Comparison of ENCODE assay signal across 1 cellular context in the genomic region with DNA sequence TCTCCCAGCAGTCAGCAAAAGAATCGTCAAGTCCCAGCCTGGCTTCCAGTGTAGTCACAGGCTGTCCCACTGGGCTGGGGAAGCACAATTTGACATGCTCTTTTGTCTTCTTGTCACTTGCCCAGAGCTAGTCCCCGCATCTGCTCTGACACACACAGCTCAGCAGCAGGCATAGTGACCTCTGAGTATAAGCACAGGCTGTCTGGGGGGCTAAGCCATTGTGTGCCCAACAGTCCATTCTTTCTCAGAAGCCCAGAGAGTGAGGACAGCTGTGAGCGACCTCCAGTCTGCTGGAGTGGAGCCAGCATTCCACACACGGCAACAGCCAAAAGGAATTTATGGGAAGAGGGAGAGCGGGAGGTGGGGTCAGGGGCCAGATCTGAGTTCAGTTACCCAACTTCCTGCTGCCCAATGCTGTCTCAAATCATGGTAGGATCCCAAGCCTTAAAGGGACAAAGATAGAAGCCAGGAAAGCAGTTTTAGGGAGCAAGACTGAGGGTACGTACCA.
TF ChIP-seq lines count a peak whose summit lies in the region.

No MANE protein-coding gene starts in this region.

TF ChIP-seq in HepG2, 621 proteins besides CTCF, POLR2A, EP300 and RAD21 (continued from another document and continues in another):
- TF ChIP-seq, protein P1, sequence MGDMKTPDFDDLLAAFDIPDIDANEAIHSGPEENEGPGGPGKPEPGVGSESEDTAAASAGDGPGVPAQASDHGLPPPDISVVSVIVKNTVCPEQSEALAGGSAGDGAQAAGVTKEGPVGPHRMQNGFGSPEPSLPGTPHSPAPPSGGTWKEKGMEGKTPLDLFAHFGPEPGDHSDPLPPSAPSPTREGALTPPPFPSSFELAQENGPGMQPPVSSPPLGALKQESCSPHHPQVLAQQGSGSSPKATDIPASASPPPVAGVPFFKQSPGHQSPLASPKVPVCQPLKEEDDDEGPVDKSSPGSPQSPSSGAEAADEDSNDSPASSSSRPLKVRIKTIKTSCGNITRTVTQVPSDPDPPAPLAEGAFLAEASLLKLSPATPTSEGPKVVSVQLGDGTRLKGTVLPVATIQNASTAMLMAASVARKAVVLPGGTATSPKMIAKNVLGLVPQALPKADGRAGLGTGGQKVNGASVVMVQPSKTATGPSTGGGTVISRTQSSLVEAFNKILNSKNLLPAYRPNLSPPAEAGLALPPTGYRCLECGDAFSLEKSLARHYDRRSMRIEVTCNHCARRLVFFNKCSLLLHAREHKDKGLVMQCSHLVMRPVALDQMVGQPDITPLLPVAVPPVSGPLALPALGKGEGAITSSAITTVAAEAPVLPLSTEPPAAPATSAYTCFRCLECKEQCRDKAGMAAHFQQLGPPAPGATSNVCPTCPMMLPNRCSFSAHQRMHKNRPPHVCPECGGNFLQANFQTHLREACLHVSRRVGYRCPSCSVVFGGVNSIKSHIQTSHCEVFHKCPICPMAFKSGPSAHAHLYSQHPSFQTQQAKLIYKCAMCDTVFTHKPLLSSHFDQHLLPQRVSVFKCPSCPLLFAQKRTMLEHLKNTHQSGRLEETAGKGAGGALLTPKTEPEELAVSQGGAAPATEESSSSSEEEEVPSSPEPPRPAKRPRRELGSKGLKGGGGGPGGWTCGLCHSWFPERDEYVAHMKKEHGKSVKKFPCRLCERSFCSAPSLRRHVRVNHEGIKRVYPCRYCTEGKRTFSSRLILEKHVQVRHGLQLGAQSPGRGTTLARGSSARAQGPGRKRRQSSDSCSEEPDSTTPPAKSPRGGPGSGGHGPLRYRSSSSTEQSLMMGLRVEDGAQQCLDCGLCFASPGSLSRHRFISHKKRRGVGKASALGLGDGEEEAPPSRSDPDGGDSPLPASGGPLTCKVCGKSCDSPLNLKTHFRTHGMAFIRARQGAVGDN (CRISPR knock-in tag; IDR thresholded peaks at IDR 0.05), result no peak; the same call in 1 of the 2 replicates
- TF ChIP-seq, protein P2, sequence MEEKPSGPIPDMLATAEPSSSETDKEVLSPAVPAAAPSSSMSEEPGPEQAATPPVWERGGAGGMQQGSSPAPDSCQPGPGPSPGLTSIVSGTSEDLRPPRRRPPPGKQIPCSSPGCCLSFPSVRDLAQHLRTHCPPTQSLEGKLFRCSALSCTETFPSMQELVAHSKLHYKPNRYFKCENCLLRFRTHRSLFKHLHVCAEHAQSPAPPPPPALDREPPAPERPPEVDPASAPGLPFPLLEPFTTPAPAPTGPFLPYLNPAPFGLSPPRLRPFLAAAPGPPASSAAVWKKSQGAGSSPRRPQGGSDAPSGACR (CRISPR knock-in tag; IDR thresholded peaks at IDR 0.05), result no peak
- TF ChIP-seq, protein P3, sequence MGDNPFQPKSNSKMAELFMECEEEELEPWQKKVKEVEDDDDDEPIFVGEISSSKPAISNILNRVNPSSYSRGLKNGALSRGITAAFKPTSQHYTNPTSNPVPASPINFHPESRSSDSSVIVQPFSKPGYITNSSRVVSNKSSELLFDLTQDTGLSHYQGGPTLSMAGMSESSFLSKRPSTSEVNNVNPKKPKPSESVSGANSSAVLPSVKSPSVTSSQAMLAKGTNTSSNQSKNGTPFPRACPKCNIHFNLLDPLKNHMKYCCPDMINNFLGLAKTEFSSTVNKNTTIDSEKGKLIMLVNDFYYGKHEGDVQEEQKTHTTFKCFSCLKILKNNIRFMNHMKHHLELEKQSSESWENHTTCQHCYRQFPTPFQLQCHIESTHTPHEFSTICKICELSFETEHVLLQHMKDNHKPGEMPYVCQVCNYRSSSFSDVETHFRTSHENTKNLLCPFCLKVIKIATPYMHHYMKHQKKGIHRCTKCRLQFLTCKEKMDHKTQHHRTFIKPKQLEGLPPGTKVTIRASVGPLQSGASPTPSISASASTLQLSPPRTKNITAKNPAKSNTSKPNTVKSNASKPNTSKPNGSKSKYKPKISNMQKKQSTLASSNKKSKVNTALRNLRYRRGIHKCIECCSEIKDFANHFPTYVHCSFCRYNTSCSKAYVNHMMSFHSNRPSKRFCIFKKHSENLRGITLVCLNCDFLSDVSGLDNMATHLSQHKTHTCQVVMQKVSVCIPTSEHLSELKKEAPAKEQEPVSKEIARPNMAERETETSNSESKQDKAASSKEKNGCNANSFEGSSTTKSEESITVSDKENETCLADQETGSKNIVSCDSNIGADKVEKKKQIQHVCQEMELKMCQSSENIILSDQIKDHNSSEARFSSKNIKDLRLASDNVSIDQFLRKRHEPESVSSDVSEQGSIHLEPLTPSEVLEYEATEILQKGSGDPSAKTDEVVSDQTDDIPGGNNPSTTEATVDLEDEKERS (CRISPR knock-in tag; IDR thresholded peaks at IDR 0.05), result 0 out of 2 replicates have a peak, but pooled peaks have one; percentile 32
- no peak for TF ChIP-seq ATF7 (IDR thresholded peaks at IDR 0.05)
- TF ChIP-seq ATF7 (CRISPR knock-in tag; IDR thresholded peaks at IDR 0.05), result no peak
- TF ChIP-seq TCF12 (IDR thresholded peaks at IDR 0.05), result no peak
- TF ChIP-seq TCF12 (CRISPR knock-in tag; IDR thresholded peaks at IDR 0.05), result 0 out of 2 replicates have a peak, but pooled peaks have one; percentile 34
- TF ChIP-seq, protein P4, sequence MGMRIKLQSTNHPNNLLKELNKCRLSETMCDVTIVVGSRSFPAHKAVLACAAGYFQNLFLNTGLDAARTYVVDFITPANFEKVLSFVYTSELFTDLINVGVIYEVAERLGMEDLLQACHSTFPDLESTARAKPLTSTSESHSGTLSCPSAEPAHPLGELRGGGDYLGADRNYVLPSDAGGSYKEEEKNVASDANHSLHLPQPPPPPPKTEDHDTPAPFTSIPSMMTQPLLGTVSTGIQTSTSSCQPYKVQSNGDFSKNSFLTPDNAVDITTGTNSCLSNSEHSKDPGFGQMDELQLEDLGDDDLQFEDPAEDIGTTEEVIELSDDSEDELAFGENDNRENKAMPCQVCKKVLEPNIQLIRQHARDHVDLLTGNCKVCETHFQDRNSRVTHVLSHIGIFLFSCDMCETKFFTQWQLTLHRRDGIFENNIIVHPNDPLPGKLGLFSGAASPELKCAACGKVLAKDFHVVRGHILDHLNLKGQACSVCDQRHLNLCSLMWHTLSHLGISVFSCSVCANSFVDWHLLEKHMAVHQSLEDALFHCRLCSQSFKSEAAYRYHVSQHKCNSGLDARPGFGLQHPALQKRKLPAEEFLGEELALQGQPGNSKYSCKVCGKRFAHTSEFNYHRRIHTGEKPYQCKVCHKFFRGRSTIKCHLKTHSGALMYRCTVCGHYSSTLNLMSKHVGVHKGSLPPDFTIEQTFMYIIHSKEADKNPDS (CRISPR knock-in tag; IDR thresholded peaks at IDR 0.05), result no peak
- TF ChIP-seq MTA3 (CRISPR knock-in tag; IDR thresholded peaks at IDR 0.05), result no peak
- TF ChIP-seq HMGA1 (CRISPR knock-in tag; conservative IDR thresholded peaks at IDR 0.05), result no peak
- 0 out of 2 replicates have a peak, but pooled peaks have one; percentile 39 for TF ChIP-seq SMAD3 (CRISPR knock-in tag; IDR thresholded peaks at IDR 0.05)
- peak; percentile 73; the same call in 1 of the 2 replicates for TF ChIP-seq ZNF644 (CRISPR knock-in tag; IDR thresholded peaks at IDR 0.05; ENCODE audit: low read depth)
- no peak for TF ChIP-seq ESRRA (CRISPR knock-in tag; IDR thresholded peaks at IDR 0.05; ENCODE audit: low read depth)
- no peak for TF ChIP-seq ZFP90 (CRISPR knock-in tag; IDR thresholded peaks at IDR 0.05; ENCODE audit: borderline replicate concordance)
- TF ChIP-seq ADNP (CRISPR knock-in tag; IDR thresholded peaks at IDR 0.05), result no peak
- no peak for TF ChIP-seq SP2 (CRISPR knock-in tag; IDR thresholded peaks at IDR 0.05)
- TF ChIP-seq, protein P5, sequence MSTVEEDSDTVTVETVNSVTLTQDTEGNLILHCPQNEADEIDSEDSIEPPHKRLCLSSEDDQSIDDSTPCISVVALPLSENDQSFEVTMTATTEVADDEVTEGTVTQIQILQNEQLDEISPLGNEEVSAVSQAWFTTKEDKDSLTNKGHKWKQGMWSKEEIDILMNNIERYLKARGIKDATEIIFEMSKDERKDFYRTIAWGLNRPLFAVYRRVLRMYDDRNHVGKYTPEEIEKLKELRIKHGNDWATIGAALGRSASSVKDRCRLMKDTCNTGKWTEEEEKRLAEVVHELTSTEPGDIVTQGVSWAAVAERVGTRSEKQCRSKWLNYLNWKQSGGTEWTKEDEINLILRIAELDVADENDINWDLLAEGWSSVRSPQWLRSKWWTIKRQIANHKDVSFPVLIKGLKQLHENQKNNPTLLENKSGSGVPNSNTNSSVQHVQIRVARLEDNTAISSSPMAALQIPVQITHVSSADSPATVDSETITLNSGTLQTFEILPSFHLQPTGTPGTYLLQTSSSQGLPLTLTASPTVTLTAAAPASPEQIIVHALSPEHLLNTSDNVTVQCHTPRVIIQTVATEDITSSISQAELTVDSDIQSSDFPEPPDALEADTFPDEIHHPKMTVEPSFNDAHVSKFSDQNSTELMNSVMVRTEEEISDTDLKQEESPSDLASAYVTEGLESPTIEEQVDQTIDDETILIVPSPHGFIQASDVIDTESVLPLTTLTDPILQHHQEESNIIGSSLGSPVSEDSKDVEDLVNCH (CRISPR knock-in tag; IDR thresholded peaks at IDR 0.05), result no peak
- no peak; the same call in 1 of the 2 replicates for TF ChIP-seq GABPA (IDR thresholded peaks at IDR 0.05; ENCODE audit: low read depth, low read length)
- peak; percentile 67 for TF ChIP-seq GABPA (CRISPR knock-in tag; IDR thresholded peaks at IDR 0.05; ENCODE audit: low read depth)
- TF ChIP-seq ZZZ3 (CRISPR knock-in tag; IDR thresholded peaks at IDR 0.05; ENCODE audit: borderline replicate concordance), result no peak
- peak; percentile 47; the same call in 1 of the 2 replicates for TF ChIP-seq ZNF598 (CRISPR knock-in tag; IDR thresholded peaks at IDR 0.05; ENCODE audit: borderline replicate concordance)
- peak; percentile 70 for TF ChIP-seq GATAD2A (CRISPR knock-in tag; IDR thresholded peaks at IDR 0.05)
- TF ChIP-seq, protein P6, sequence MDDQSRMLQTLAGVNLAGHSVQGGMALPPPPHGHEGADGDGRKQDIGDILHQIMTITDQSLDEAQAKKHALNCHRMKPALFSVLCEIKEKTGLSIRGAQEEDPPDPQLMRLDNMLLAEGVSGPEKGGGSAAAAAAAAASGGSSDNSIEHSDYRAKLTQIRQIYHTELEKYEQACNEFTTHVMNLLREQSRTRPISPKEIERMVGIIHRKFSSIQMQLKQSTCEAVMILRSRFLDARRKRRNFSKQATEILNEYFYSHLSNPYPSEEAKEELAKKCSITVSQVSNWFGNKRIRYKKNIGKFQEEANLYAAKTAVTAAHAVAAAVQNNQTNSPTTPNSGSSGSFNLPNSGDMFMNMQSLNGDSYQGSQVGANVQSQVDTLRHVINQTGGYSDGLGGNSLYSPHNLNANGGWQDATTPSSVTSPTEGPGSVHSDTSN (CRISPR knock-in tag; IDR thresholded peaks at IDR 0.05; ENCODE audit: borderline replicate concordance), result no peak
- TF ChIP-seq ZNF878 (CRISPR knock-in tag; IDR thresholded peaks at IDR 0.05), result no peak
- TF ChIP-seq, protein P7, sequence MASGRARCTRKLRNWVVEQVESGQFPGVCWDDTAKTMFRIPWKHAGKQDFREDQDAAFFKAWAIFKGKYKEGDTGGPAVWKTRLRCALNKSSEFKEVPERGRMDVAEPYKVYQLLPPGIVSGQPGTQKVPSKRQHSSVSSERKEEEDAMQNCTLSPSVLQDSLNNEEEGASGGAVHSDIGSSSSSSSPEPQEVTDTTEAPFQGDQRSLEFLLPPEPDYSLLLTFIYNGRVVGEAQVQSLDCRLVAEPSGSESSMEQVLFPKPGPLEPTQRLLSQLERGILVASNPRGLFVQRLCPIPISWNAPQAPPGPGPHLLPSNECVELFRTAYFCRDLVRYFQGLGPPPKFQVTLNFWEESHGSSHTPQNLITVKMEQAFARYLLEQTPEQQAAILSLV (CRISPR knock-in tag; IDR thresholded peaks at IDR 0.05; ENCODE audit: borderline replicate concordance), result no peak
- TF ChIP-seq, protein P8, sequence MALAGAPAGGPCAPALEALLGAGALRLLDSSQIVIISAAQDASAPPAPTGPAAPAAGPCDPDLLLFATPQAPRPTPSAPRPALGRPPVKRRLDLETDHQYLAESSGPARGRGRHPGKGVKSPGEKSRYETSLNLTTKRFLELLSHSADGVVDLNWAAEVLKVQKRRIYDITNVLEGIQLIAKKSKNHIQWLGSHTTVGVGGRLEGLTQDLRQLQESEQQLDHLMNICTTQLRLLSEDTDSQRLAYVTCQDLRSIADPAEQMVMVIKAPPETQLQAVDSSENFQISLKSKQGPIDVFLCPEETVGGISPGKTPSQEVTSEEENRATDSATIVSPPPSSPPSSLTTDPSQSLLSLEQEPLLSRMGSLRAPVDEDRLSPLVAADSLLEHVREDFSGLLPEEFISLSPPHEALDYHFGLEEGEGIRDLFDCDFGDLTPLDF (CRISPR knock-in tag; IDR thresholded peaks at IDR 0.05), result no peak
- no peak for TF ChIP-seq ZBTB42 (CRISPR knock-in tag; IDR thresholded peaks at IDR 0.05)
- TF ChIP-seq, protein P9, sequence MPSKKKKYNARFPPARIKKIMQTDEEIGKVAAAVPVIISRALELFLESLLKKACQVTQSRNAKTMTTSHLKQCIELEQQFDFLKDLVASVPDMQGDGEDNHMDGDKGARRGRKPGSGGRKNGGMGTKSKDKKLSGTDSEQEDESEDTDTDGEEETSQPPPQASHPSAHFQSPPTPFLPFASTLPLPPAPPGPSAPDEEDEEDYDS (CRISPR knock-in tag; IDR thresholded peaks at IDR 0.05), result 0 out of 2 replicates have a peak, but pooled peaks have one; percentile 38
- TF ChIP-seq, protein P10, sequence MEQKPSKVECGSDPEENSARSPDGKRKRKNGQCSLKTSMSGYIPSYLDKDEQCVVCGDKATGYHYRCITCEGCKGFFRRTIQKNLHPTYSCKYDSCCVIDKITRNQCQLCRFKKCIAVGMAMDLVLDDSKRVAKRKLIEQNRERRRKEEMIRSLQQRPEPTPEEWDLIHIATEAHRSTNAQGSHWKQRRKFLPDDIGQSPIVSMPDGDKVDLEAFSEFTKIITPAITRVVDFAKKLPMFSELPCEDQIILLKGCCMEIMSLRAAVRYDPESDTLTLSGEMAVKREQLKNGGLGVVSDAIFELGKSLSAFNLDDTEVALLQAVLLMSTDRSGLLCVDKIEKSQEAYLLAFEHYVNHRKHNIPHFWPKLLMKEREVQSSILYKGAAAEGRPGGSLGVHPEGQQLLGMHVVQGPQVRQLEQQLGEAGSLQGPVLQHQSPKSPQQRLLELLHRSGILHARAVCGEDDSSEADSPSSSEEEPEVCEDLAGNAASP (CRISPR knock-in tag; IDR thresholded peaks at IDR 0.05; ENCODE audit: borderline replicate concordance), result 0 out of 2 replicates have a peak, but pooled peaks have one; percentile 10
- no peak for TF ChIP-seq ZNF382 (CRISPR knock-in tag; IDR thresholded peaks at IDR 0.05; ENCODE audit: borderline replicate concordance)
- TF ChIP-seq, protein P11, sequence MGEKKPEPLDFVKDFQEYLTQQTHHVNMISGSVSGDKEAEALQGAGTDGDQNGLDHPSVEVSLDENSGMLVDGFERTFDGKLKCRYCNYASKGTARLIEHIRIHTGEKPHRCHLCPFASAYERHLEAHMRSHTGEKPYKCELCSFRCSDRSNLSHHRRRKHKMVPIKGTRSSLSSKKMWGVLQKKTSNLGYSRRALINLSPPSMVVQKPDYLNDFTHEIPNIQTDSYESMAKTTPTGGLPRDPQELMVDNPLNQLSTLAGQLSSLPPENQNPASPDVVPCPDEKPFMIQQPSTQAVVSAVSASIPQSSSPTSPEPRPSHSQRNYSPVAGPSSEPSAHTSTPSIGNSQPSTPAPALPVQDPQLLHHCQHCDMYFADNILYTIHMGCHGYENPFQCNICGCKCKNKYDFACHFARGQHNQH (CRISPR knock-in tag; IDR thresholded peaks at IDR 0.05), result peak; percentile 69; the same call in 1 of the 2 replicates
- TF ChIP-seq SOX13 (IDR thresholded peaks at IDR 0.05), result no peak
- peak in 1 of 2 experiments; percentile 66; a peak in 2 of 4 replicates for TF ChIP-seq SOX13 (CRISPR knock-in tag; conservative IDR thresholded peaks at IDR 0.05 in 1 of 2, IDR thresholded peaks at IDR 0.05 in 1 of 2)
- TF ChIP-seq HIVEP1 (CRISPR knock-in tag; IDR thresholded peaks at IDR 0.05), result no peak
- no peak for TF ChIP-seq SP1 (IDR thresholded peaks at IDR 0.05)
- TF ChIP-seq SP1 (CRISPR knock-in tag; IDR thresholded peaks at IDR 0.05), result no peak
- peak; percentile 33; the same call in 1 of the 2 replicates for TF ChIP-seq ZNF772 (CRISPR knock-in tag; IDR thresholded peaks at IDR 0.05)
- no peak for TF ChIP-seq NFE2L1 (CRISPR knock-in tag; IDR thresholded peaks at IDR 0.05; ENCODE audit: borderline replicate concordance)
- TF ChIP-seq ZNF501 (CRISPR knock-in tag; IDR thresholded peaks at IDR 0.05), result peak; percentile 21; the same call in 1 of the 2 replicates
- TF ChIP-seq REXO4 (CRISPR knock-in tag; IDR thresholded peaks at IDR 0.05; ENCODE audit: borderline replicate concordance), result no peak
